ENCODE assay signal across 8 cellular contexts in the genomic region with DNA sequence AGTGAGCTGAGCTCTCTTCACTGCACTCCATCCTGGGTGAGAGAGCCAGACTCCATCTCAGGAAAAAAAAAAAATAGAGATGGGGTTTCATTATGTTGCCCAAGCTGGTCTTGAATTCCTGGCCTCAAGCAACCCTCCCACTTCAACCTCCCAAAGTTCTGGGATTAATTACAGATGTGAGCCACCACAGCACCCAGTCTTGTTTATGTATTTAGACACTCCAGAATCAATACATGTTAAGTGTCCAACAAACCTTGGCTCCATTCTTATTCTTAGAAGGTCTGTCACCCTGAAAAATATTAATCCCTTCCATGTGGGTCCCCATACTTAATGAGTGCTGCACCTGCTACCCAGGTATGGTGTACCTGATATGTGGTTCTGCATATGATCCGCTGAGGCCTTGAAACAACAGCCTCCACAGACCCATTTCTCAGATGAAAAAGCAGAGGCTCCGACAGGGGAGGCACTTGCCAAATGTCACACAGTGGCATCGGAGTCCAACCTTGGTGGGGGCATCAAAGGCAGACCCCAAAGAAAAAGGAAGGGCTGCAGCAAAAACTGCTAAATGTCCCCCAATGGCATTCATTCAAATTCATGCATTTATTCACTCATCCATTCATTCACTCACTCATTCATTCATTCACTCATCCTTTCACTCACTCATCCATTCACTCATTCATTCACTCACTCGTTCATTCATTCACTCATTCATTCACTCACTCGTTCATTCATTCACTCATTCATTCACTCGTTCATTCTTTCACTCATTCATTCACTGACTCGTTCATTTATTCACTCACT. TPM values are rescaled to one million over a fixed set of nuclear protein-coding genes. Genes with fewer than 3 reads are reported as not detected.
DNase-seq lines count a peak whose midpoint lies in the region; ATAC-seq and TF ChIP-seq lines count a peak whose summit lies in the region.

No MANE protein-coding gene starts in this region.

- CTCF ChIA-PET in activated CD8-positive, alpha-beta T cell treated with anti-CD3 and anti-CD28 coated beads for 36 hours (lab: Charles Lee) = interaction anchor here (1.0 to 3.4 kb wide), 6 partner anchors 10 to 97 kb away, joined by 3 to 31 read pairs (median 4); partner anchors contain the start of gene PLIN3

- H3K36me3 ChIP-seq in DND-41 (ENCODE audit: insufficient read depth, low read length) (peaks cover 34% of the 10 kb centered on the region), mucosa of descending colon (ENCODE audit: low read depth) (no peaks in the 10 kb centered on the region)

- H3K4me3 ChIP-seq in DND-41 (ENCODE audit: low read depth in 1 of 2, low read length in 2 of 2) = peak overlapping the region in 1 of 2 experiments; percentile 53; a peak in 2 of 4 replicates
- no peak overlapping the region for H3K4me3 ChIP-seq in mucosa of descending colon

- peak overlapping the region; percentile 83 for H2AFZ ChIP-seq in DND-41 (ENCODE audit: low read depth, low read length)

- POLR2A ChIA-PET in activated CD8-positive, alpha-beta T cell treated with anti-CD3 and anti-CD28 coated beads for 36 hours (lab: Charles Lee) = interaction anchor here (0.7 kb wide), 1 partner anchor 23 kb away, joined by 3 read pairs; no protein-coding TSS in a partner anchor

- H3K27ac ChIP-seq in 22Rv1 (peak overlapping the region; percentile 60; the same call in 1 of the 2 replicates), DND-41 (ENCODE audit: low read length) (no peak overlapping the region)

- H4K20me1 ChIP-seq in DND-41 (ENCODE audit: insufficient read depth, low read length) = no peaks in the 10 kb centered on the region

- H3K27ac Mint-ChIP-seq in activated CD8-positive, alpha-beta T cell treated with anti-CD3 and anti-CD28 coated beads for 36 hours = peak overlapping the region; percentile 70
- H3K27ac Mint-ChIP-seq in glutamatergic neuron (ENCODE audit: unreplicated experiment) (peak overlapping the region; percentile 48), immature natural killer cell (peak overlapping the region in 3 of 6 donors; percentile 38 to 83 (median 58))

- TF ChIP-seq CTCF in 22Rv1 (IDR thresholded peaks at IDR 0.05) = no peak
- no peak for TF ChIP-seq CTCF in DND-41 (IDR thresholded peaks at IDR 0.05; ENCODE audit: borderline replicate concordance, extremely low read depth, low read length, poor library complexity, severe bottlenecking)
- TF ChIP-seq CTCF in activated CD8-positive, alpha-beta T cell treated with anti-CD3 and anti-CD28 coated beads for 36 hours (IDR thresholded peaks at IDR 0.05) = no peak
- no peak for TF ChIP-seq CTCF in glutamatergic neuron (IDR thresholded peaks at IDR 0.05; ENCODE audit: partially characterized antibody, unreplicated experiment)
- TF ChIP-seq CTCF in mucosa of descending colon (IDR thresholded peaks at IDR 0.05) = no peak

- peak overlapping the region; percentile 69 for H3K4me2 ChIP-seq in DND-41 (ENCODE audit: insufficient read depth, low read length)

- DNase-seq in DND-41 = no peak
- no peak for DNase-seq in activated CD8-positive, alpha-beta T cell treated with anti-CD3 and anti-CD28 coated beads for 36 hours
- DNase-seq in glutamatergic neuron = no peak
- no peak for DNase-seq in immature natural killer cell
- DNase-seq in middle frontal gyrus (ENCODE audit: extremely low spot score, low spot score) = no peak
- DNase-seq in left colon = no peak
- DNase-seq in mucosa of descending colon = no peak

- intact Hi-C loops in activated CD8-positive, alpha-beta T cell treated with anti-CD3 and anti-CD28 coated beads for 36 hours (cut with micrococcal nuclease) = no loop called here
- intact Hi-C loops in left colon (cut with DNase I, micrococcal nuclease) (no loop called here), mucosa of descending colon (cut with DNase I, micrococcal nuclease) (loop anchor here in 1 of 2 donors (5.0 kb wide), 1 partner anchor 97 kb away; no protein-coding TSS in a partner anchor)

- no peak for ATAC-seq in DND-41 (ENCODE audit: insufficient read depth, low read depth)
- no peak for ATAC-seq in activated CD8-positive, alpha-beta T cell treated with anti-CD3 and anti-CD28 coated beads for 36 hours
- ATAC-seq in left colon = no peak
- no peak for ATAC-seq in mucosa of descending colon

- H3K27me3 ChIP-seq in DND-41 (ENCODE audit: insufficient read depth, low read length, poor library complexity) = no peaks in the 10 kb centered on the region

- peaks cover 12% of the 10 kb centered on the region for H3K4me1 Mint-ChIP-seq in activated CD8-positive, alpha-beta T cell treated with anti-CD3 and anti-CD28 coated beads for 36 hours (ENCODE audit: low read depth)
- H3K4me1 Mint-ChIP-seq in glutamatergic neuron (ENCODE audit: low read depth, unreplicated experiment) = no peaks in the 10 kb centered on the region
- peaks cover 14 to 17% of the 10 kb centered on the region in 2 donors for H3K4me1 Mint-ChIP-seq in immature natural killer cell

- H3K4me3 Mint-ChIP-seq in activated CD8-positive, alpha-beta T cell treated with anti-CD3 and anti-CD28 coated beads for 36 hours = peak overlapping the region; percentile 62
- H3K4me3 Mint-ChIP-seq in glutamatergic neuron (ENCODE audit: unreplicated experiment) = peak overlapping the region; percentile 2
- H3K4me3 Mint-ChIP-seq in immature natural killer cell = peak overlapping the region in 2 of 5 donors; percentile 78 to 85

- no peak overlapping the region for H3K9ac ChIP-seq in DND-41 (ENCODE audit: low read depth, low read length)

- no peaks in the 10 kb centered on the region for H3K9me3 Mint-ChIP-seq in activated CD8-positive, alpha-beta T cell treated with anti-CD3 and anti-CD28 coated beads for 36 hours
- peaks cover 6% of the 10 kb centered on the region for H3K9me3 Mint-ChIP-seq in glutamatergic neuron (ENCODE audit: unreplicated experiment)
- no peaks in the 10 kb centered on the region for H3K9me3 Mint-ChIP-seq in immature natural killer cell

- H3K4me1 ChIP-seq in DND-41 (ENCODE audit: insufficient read depth, low read length) (peaks cover 12% of the 10 kb centered on the region), mucosa of descending colon (ENCODE audit: low read depth) (peaks cover 15% of the 10 kb centered on the region)

- H3K9me3 ChIP-seq in DND-41 (ENCODE audit: insufficient read depth, low read length, severe bottlenecking) = no peaks in the 10 kb centered on the region
- H3K9me3 ChIP-seq in mucosa of descending colon = no peaks in the 10 kb centered on the region

- no peaks in the 10 kb centered on the region for H3K27me3 Mint-ChIP-seq in activated CD8-positive, alpha-beta T cell treated with anti-CD3 and anti-CD28 coated beads for 36 hours
- H3K27me3 Mint-ChIP-seq in glutamatergic neuron (ENCODE audit: unreplicated experiment) = peaks cover 9% of the 10 kb centered on the region
- peaks cover 0 to 5% (median 2%) of the 10 kb centered on the region in 3 donors for H3K27me3 Mint-ChIP-seq in immature natural killer cell (ENCODE audit: low read depth in 3 of 3)

- H3K79me2 ChIP-seq in DND-41 (ENCODE audit: insufficient read depth, low read length) = no peaks in the 10 kb centered on the region

- peaks cover 25% of the 10 kb centered on the region for H3K36me3 Mint-ChIP-seq in activated CD8-positive, alpha-beta T cell treated with anti-CD3 and anti-CD28 coated beads for 36 hours (ENCODE audit: low read depth)
- H3K36me3 Mint-ChIP-seq in glutamatergic neuron (ENCODE audit: unreplicated experiment) = no peaks in the 10 kb centered on the region
- H3K36me3 Mint-ChIP-seq in immature natural killer cell = no peaks in the 10 kb centered on the region

RNA-seq across cellular contexts. Expression of gene TICAM1, which starts 16.7 kb away (rescaled TPM):
- total RNA-seq in activated CD8-positive, alpha-beta T cell treated with anti-CD3 and anti-CD28 coated beads for 36 hours = 10 to 100 TPM; 17.4 to 17.5 TPM
- not detected for total RNA-seq in glutamatergic neuron (ENCODE audit: unreplicated experiment)
- 10 to 100 TPM in 1 of 3 donors, 1 to 10 TPM in 2; 3.3 to 15.7 (median 4.5) TPM for polyA plus RNA-seq in immature natural killer cell
- total RNA-seq in left colon = 10 to 100 TPM; 22.4 to 40.5 TPM
- total RNA-seq in mucosa of descending colon = 10 to 100 TPM; 24.1 to 37.4 (median 26.4) TPM

RNA-seq across cellular contexts. Expression of gene FEM1A, which starts 23.3 kb away (rescaled TPM):
- total RNA-seq in activated CD8-positive, alpha-beta T cell treated with anti-CD3 and anti-CD28 coated beads for 36 hours = 10 to 100 TPM; 11.4 TPM
- total RNA-seq in glutamatergic neuron (ENCODE audit: unreplicated experiment) (11.3 TPM), left colon (10 to 100 TPM; 10.9 to 11.2 TPM), mucosa of descending colon (10 to 100 TPM; 10.5 to 15.2 (median 11.4) TPM)
- 1 to 10 TPM in 2 of 3 donors, under 1 TPM in 1; 0.80 to 5.2 (median 2.2) TPM for polyA plus RNA-seq in immature natural killer cell

RNA-seq across cellular contexts. Expression of gene PLIN3, which starts 52.6 kb away (rescaled TPM):
- 10 to 100 TPM; 15.5 to 23.5 TPM for total RNA-seq in activated CD8-positive, alpha-beta T cell treated with anti-CD3 and anti-CD28 coated beads for 36 hours
- total RNA-seq in glutamatergic neuron (ENCODE audit: unreplicated experiment) = 6.8 TPM
- 10 to 100 TPM; 28.0 to 41.9 (median 32.2) TPM for polyA plus RNA-seq in immature natural killer cell
- total RNA-seq in left colon = 100 to 1,000 TPM; 121 to 152 TPM
- total RNA-seq in mucosa of descending colon = 100 to 1,000 TPM in 2 of 3 donors, 10 to 100 TPM in 1; 77.3 to 125 (median 108) TPM

Comparison
In these comparisons a context has a peak if more than half of its experiments do, and no peak if none do; other contexts are left out.
1. RNA of gene TICAM1, which starts 16.7 kb away (total RNA-seq): 22.4 to 40.5 TPM in left colon, 24.1 to 37.4 TPM in mucosa of descending colon and 17.4 to 17.5 TPM in activated CD8-positive, alpha-beta T cell treated with anti-CD3 and anti-CD28 coated beads for 36 hours; not detected in glutamatergic neuron (single experiment); every median in the first group is over 10 times any median in the second.